36 cellular contexts compared by ENCODE assay signal in genomic region chr11:66428933-66429332, GRCh38. TPM values are rescaled to one million over a fixed set of nuclear protein-coding genes. Genes with fewer than 3 reads are reported as not detected.
"Had no signal": no experiment of that assay in that cellular context is flagged by ENCODE, and none has a peak within 500 bp of the region (broad histone marks: within the 10 kb centered on the region; RNA-seq: fewer than 3 reads in every experiment).

No MANE protein-coding gene starts in this region.

- DNase-seq: activated B cell treated with CpG ODN at 0.5 μM for 24 hours; activated CD4-positive, alpha-beta memory T cell treated with anti-CD3 and anti-CD28 coated beads for 36 hours; activated CD4-positive, alpha-beta T cell treated with anti-CD3 and anti-CD28 coated beads for 4 hours; activated CD4-positive, alpha-beta T cell treated with anti-CD3 and anti-CD28 coated beads, Interleukin-2, amount 10 ng/mL, durations not matched to agents 24 days and 14 days; activated CD4-positive, alpha-beta T cell treated with anti-CD3 and anti-CD28 coated beads, Interleukin-2, amount 50 U/mL, for 1 hour; activated CD4-positive, alpha-beta T cell treated with anti-CD3 and anti-CD28 coated beads, Interleukin-2, amount 50 U/mL, for 4 hours; activated CD4-positive, CD25-positive, alpha-beta regulatory T cell treated with anti-CD3 and anti-CD28 coated beads, Interleukin-2, amount 50 U/mL, for 72 hours; activated CD8-positive, alpha-beta memory T cell treated with anti-CD3 and anti-CD28 coated beads, Interleukin-2, amount 50 U/mL, for 4 hours; activated CD8-positive, alpha-beta T cell treated with anti-CD3 and anti-CD28 coated beads for 36 hours; activated effector memory CD4-positive, alpha-beta T cell treated with Interleukin-2 at 50 U/mL for 16 hours; activated gamma-delta T cell; activated naive CD4-positive, alpha-beta T cell treated with anti-CD3 and anti-CD28 coated beads, Interleukin-2, amount 10 ng/mL, durations not matched to agents 7 days and 5 days; activated naive CD4-positive, alpha-beta T cell treated with Interleukin-2 at 50 U/mL for 16 hours; activated naive CD8-positive, alpha-beta T cell treated with anti-CD3 and anti-CD28 coated beads, Interleukin-2, amount 10 ng/mL, durations not matched to agents 7 days and 5 days; activated naive CD8-positive, alpha-beta T cell treated with anti-CD3 and anti-CD28 coated beads, Interleukin-2, amount 50 U/mL, for 24 hours; activated T-cell treated with anti-CD3 and anti-CD28 coated beads for 4 hours; activated T-cell treated with anti-CD3 and anti-CD28 coated beads, Interleukin-2, amount 50 U/mL, for 1 hour; activated T-cell treated with anti-CD3 and anti-CD28 coated beads, Interleukin-2, amount 50 U/mL, for 4 hours; amygdala; anterior cingulate cortex; caudate nucleus; cerebellar nuclear complex; T-cell; T-helper 2 cell; T-helper 9 cell had no signal

- H3K4me1 ChIP-seq: ascending aorta had no signal

- H3K9me3 Mint-ChIP-seq: activated B cell treated with CpG ODN at 0.5 μM for 24 hours; activated CD4-positive, alpha-beta memory T cell treated with anti-CD3 and anti-CD28 coated beads for 36 hours; activated CD4-positive, alpha-beta T cell treated with anti-CD3 and anti-CD28 coated beads, Interleukin-2, amount 10 ng/mL, durations not matched to agents 24 days and 14 days; activated CD8-positive, alpha-beta T cell treated with anti-CD3 and anti-CD28 coated beads for 36 hours; activated naive CD4-positive, alpha-beta T cell treated with anti-CD3 and anti-CD28 coated beads, Interleukin-2, amount 10 ng/mL, durations not matched to agents 7 days and 5 days; activated naive CD4-positive, alpha-beta T cell treated with anti-CD3 and anti-CD28 coated beads, Interleukin-2, amount 50 U/mL, for 24 hours; activated naive CD8-positive, alpha-beta T cell treated with anti-CD3 and anti-CD28 coated beads, Interleukin-2, amount 10 ng/mL, durations not matched to agents 7 days and 5 days; activated naive CD8-positive, alpha-beta T cell treated with anti-CD3 and anti-CD28 coated beads, Interleukin-2, amount 50 U/mL, for 24 hours; activated T-cell treated with anti-CD3 and anti-CD28 coated beads, Interleukin-2, amount 50 U/mL, for 4 hours; activated T-helper 2 cell treated with anti-CD3 and anti-CD28 coated beads, Interferon-gamma antibody, Interleukin-2, Interleukin-4, amounts not matched to agents 10 μg/mL and 5 μg/mL and 100 μg/mL, durations not matched to agents 14 hours and 24 hours and 36 hours; central memory CD8-positive, alpha-beta T cell; T-cell; T-helper 2 cell treated with Interferon-gamma antibody and Interleukin-4, amounts not matched to agents 5 μg/mL and 100 μg/mL, for 36 hours had no signal

- H3K4me3 Mint-ChIP-seq: activated B cell treated with CpG ODN at 0.5 μM for 24 hours; activated CD4-positive, alpha-beta memory T cell treated with anti-CD3 and anti-CD28 coated beads for 36 hours; activated CD4-positive, alpha-beta T cell treated with anti-CD3 and anti-CD28 coated beads, Interleukin-2, amount 10 ng/mL, durations not matched to agents 24 days and 14 days; activated CD8-positive, alpha-beta T cell treated with anti-CD3 and anti-CD28 coated beads for 36 hours; activated naive CD4-positive, alpha-beta T cell treated with anti-CD3 and anti-CD28 coated beads, Interleukin-2, amount 10 ng/mL, durations not matched to agents 7 days and 5 days; activated naive CD4-positive, alpha-beta T cell treated with anti-CD3 and anti-CD28 coated beads, Interleukin-2, amount 50 U/mL, for 24 hours; activated naive CD8-positive, alpha-beta T cell; activated naive CD8-positive, alpha-beta T cell treated with anti-CD3 and anti-CD28 coated beads, Interleukin-2, amount 10 ng/mL, durations not matched to agents 7 days and 5 days; activated naive CD8-positive, alpha-beta T cell treated with anti-CD3 and anti-CD28 coated beads, Interleukin-2, amount 50 U/mL, for 24 hours; activated T-cell treated with anti-CD3 and anti-CD28 coated beads, Interleukin-2, amount 50 U/mL, for 4 hours; brain; central memory CD8-positive, alpha-beta T cell; T-cell; T-helper 2 cell treated with Interferon-gamma antibody and Interleukin-4, amounts not matched to agents 5 μg/mL and 100 μg/mL, for 36 hours had no signal

- H3K9me3 ChIP-seq: ascending aorta had no signal

- H3K27ac ChIP-seq: ascending aorta, cardiac muscle cell, VCaP had no signal

- H3K4me1 Mint-ChIP-seq: activated B cell treated with CpG ODN at 0.5 μM for 24 hours; activated naive CD4-positive, alpha-beta T cell treated with anti-CD3 and anti-CD28 coated beads, Interleukin-2, amount 10 ng/mL, durations not matched to agents 7 days and 5 days had no signal

- H3K27me3 Mint-ChIP-seq: activated B cell treated with CpG ODN at 0.5 μM for 24 hours; activated CD4-positive, alpha-beta memory T cell treated with anti-CD3 and anti-CD28 coated beads for 36 hours; activated CD4-positive, alpha-beta T cell treated with anti-CD3 and anti-CD28 coated beads, Interleukin-2, amount 10 ng/mL, durations not matched to agents 24 days and 14 days; activated CD8-positive, alpha-beta T cell treated with anti-CD3 and anti-CD28 coated beads for 36 hours; activated naive CD4-positive, alpha-beta T cell treated with anti-CD3 and anti-CD28 coated beads, Interleukin-2, amount 50 U/mL, for 24 hours; activated naive CD8-positive, alpha-beta T cell treated with anti-CD3 and anti-CD28 coated beads, Interleukin-2, amount 10 ng/mL, durations not matched to agents 7 days and 5 days; central memory CD8-positive, alpha-beta T cell; T-cell had no signal

- H3K27ac Mint-ChIP-seq: activated B cell treated with CpG ODN at 0.5 μM for 24 hours; activated CD4-positive, alpha-beta memory T cell treated with anti-CD3 and anti-CD28 coated beads for 36 hours; activated CD4-positive, alpha-beta T cell treated with anti-CD3 and anti-CD28 coated beads, Interleukin-2, amount 10 ng/mL, durations not matched to agents 24 days and 14 days; activated CD8-positive, alpha-beta T cell treated with anti-CD3 and anti-CD28 coated beads for 36 hours; activated naive CD4-positive, alpha-beta T cell treated with anti-CD3 and anti-CD28 coated beads, Interleukin-2, amount 10 ng/mL, durations not matched to agents 7 days and 5 days; activated naive CD4-positive, alpha-beta T cell treated with anti-CD3 and anti-CD28 coated beads, Interleukin-2, amount 50 U/mL, for 24 hours; activated naive CD8-positive, alpha-beta T cell; activated naive CD8-positive, alpha-beta T cell treated with anti-CD3 and anti-CD28 coated beads, Interleukin-2, amount 10 ng/mL, durations not matched to agents 7 days and 5 days; activated naive CD8-positive, alpha-beta T cell treated with anti-CD3 and anti-CD28 coated beads, Interleukin-2, amount 50 U/mL, for 24 hours; activated T-helper 2 cell treated with anti-CD3 and anti-CD28 coated beads, Interferon-gamma antibody, Interleukin-2, Interleukin-4, amounts not matched to agents 10 μg/mL and 5 μg/mL and 100 μg/mL, durations not matched to agents 14 hours and 24 hours and 36 hours; brain; T-cell; T-helper 2 cell treated with Interferon-gamma antibody and Interleukin-4, amounts not matched to agents 5 μg/mL and 100 μg/mL, for 36 hours had no signal

- ATAC-seq: activated CD8-positive, alpha-beta T cell treated with anti-CD3 and anti-CD28 coated beads for 36 hours; activated naive CD8-positive, alpha-beta T cell treated with anti-CD3 and anti-CD28 coated beads, Interleukin-2, amount 50 U/mL, for 24 hours; activated T-cell treated with anti-CD3 and anti-CD28 coated beads, Interleukin-2, amount 50 U/mL, for 4 hours; T-cell had no signal

- H3K4me3 ChIP-seq: ascending aorta, cardiac muscle cell had no signal

RNA-seq across cellular contexts. Expression of gene NPAS4, which starts 8.1 kb away (rescaled TPM):
- total RNA-seq: activated B cell treated with CpG ODN at 0.5 μM for 24 hours; activated CD4-positive, alpha-beta memory T cell treated with anti-CD3 and anti-CD28 coated beads for 36 hours; activated CD4-positive, alpha-beta T cell treated with anti-CD3 and anti-CD28 coated beads, Interleukin-2, amount 10 ng/mL, durations not matched to agents 24 days and 14 days; activated CD8-positive, alpha-beta memory T cell treated with anti-CD3 and anti-CD28 coated beads for 36 hours; activated T-cell treated with anti-CD3 and anti-CD28 coated beads, Interleukin-2, amount 50 U/mL, for 4 hours; bronchial epithelial cell; T-cell had no signal

RNA-seq across cellular contexts. Expression of gene SLC29A2, which starts 57.4 kb away (rescaled TPM):
- total RNA-seq: ascending aorta had no signal
